In the genomic region with DNA sequence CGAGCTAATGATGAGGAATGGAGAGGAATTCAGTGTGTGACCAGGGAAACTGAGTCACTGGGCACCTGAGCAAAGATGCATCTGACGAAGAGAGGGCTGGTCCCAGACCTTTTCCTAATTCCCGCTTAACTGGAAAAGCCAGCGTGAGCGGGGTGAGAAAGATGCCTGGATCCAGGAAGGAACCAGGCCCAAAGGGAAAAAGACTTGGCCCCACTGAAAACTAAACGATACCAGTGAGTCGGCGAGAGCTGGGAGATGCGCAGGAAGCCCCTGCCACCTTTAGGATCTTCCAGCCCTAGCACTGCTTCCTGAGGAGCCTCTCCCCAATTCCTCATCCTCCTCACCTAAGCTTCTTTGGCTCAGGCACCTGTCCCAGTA, we compare ENCODE assay signal across 8 cellular contexts. TPM values are rescaled to one million over a fixed set of nuclear protein-coding genes. Genes with fewer than 3 reads are reported as not detected.
DNase-seq lines count a peak whose midpoint lies in the region; ATAC-seq, FAIRE-seq and TF ChIP-seq lines count a peak whose summit lies in the region.

No MANE protein-coding gene starts in this region.

- no peak for FAIRE-seq in D721Med (lab: Jason Lieb, UNC)

- H3K9ac ChIP-seq in HCT116 (ENCODE audit: low read length): peak overlapping the region; percentile 71
- H3K9ac ChIP-seq in skeletal muscle tissue (ENCODE audit: low read depth in 1 of 3, low read length in 3 of 3): peak overlapping the region in 2 of 3 donors; percentile 15 to 16

- H3K4me1 ChIP-seq in HCT116 (ENCODE audit: control insufficient read depth in 1 of 2, insufficient read depth in 2 of 2, low read length in 2 of 2) (peaks cover 0 to 18% of the 10 kb centered on the region in 2 experiments; a peak in 2 of 4 replicates), hepatocyte (ENCODE audit: insufficient read depth) (peaks cover 5% of the 10 kb centered on the region), skeletal muscle tissue (ENCODE audit: control insufficient read depth in 3 of 3, insufficient read depth in 3 of 3, low read length in 3 of 3) (peaks cover 0 to 11% (median 6%) of the 10 kb centered on the region in 3 donors)

- H3K79me2 ChIP-seq in HCT116 (ENCODE audit: insufficient read depth, low read length) (no peaks in the 10 kb centered on the region), hepatocyte (no peaks in the 10 kb centered on the region)

- DNase-seq in HCT116 (ENCODE audit: low read depth, low spot score): no peak
- DNase-seq in activated T-helper 1 cell treated with anti-CD3 and anti-CD28 coated beads, Interleukin-12 subunit alpha, Interleukin-12 subunit beta, Interleukin-2, Interleukin-4 antibody, amounts not matched to agents 30 ng/mL and 10 ng/mL and 1 ng/mL, durations not matched to agents 14 hours and 24 hours and 36 hours (ENCODE audit: low spot score): no peak
- DNase-seq in hepatocyte (ENCODE audit: low spot score): no peak
- DNase-seq in D721Med (ENCODE audit: insufficient read length, low spot score): no peak
- no peak for DNase-seq in head of caudate nucleus
- no peak for DNase-seq in stimulated activated CD4-positive, alpha-beta T cell treated with anti-CD3 and anti-CD28 coated beads, Interleukin-2, amount 100 ng/mL, for 24 hours
- DNase-seq in NCI-H2029 (lab: John Stamatoyannopoulos, UW): no peak

- intact Hi-C loops in HCT116 (cut with micrococcal nuclease) (no loop called here), head of caudate nucleus (cut with DNase I) (no loop called here)
- intact Hi-C loops in activated T-helper 1 cell treated with anti-CD3 and anti-CD28 coated beads, Interleukin-12 subunit alpha, Interleukin-12 subunit beta, Interleukin-2, Interleukin-4 antibody, amounts not matched to agents 30 ng/mL and 10 ng/mL and 1 ng/mL, durations not matched to agents 14 hours and 24 hours and 36 hours (cut with micrococcal nuclease): loop anchor here (1.0 kb wide), 8 partner anchors 9 to 318 kb away; a partner anchor contains a TSS

- H3K36me3 ChIP-seq in HCT116 (ENCODE audit: control insufficient read depth in 1 of 2, insufficient read depth in 2 of 2, low read length in 2 of 2): peaks cover under 1 to 2% of the 10 kb centered on the region in 2 experiments; a peak in 2 of 4 replicates
- no peaks in the 10 kb centered on the region for H3K36me3 ChIP-seq in hepatocyte (replicated peaks; ENCODE audit: insufficient read depth, low read depth)
- peaks cover 0 to 8% (median 3%) of the 10 kb centered on the region in 3 donors for H3K36me3 ChIP-seq in skeletal muscle tissue (ENCODE audit: control insufficient read depth in 3 of 3, insufficient read depth in 3 of 3, low read length in 3 of 3)

- POLR2A ChIA-PET in HCT116 (lab: Charles Lee): interaction anchor here (1.6 kb wide), 1 partner anchor 15 kb away, joined by 6 read pairs; a partner anchor contains a TSS

- H3K27me3 ChIP-seq in HCT116 (ENCODE audit: insufficient read depth, low read length) (no peaks in the 10 kb centered on the region), hepatocyte (no peaks in the 10 kb centered on the region), skeletal muscle tissue (ENCODE audit: control insufficient read depth in 3 of 3, insufficient read depth in 3 of 3, low read length in 3 of 3) (peaks cover 0 to 6% (median 4%) of the 10 kb centered on the region in 3 donors)

- H3K4me3 Mint-ChIP-seq in activated T-helper 1 cell treated with anti-CD3 and anti-CD28 coated beads, Interleukin-12 subunit alpha, Interleukin-12 subunit beta, Interleukin-2, Interleukin-4 antibody, amounts not matched to agents 30 ng/mL and 10 ng/mL and 1 ng/mL, durations not matched to agents 14 hours and 24 hours and 36 hours: peak overlapping the region; percentile 74

- TF ChIP-seq RAD21 in HCT116 (IDR thresholded peaks at IDR 0.05; ENCODE audit: low read depth): no peak

- CTCF ChIA-PET in HCT116 (lab: Charles Lee): interaction anchor here (1.2 to 1.7 kb wide), 3 partner anchors 13 to 317 kb away, joined by 3 to 5 read pairs (median 5); a partner anchor contains a TSS

- no peaks in the 10 kb centered on the region for H4K20me1 ChIP-seq in HCT116 (ENCODE audit: insufficient read depth)
- no peaks in the 10 kb centered on the region for H4K20me1 ChIP-seq in hepatocyte (ENCODE audit: insufficient read depth, poor library complexity, severe bottlenecking)

- no peaks in the 10 kb centered on the region for H3K27me3 Mint-ChIP-seq in activated T-helper 1 cell treated with anti-CD3 and anti-CD28 coated beads, Interleukin-12 subunit alpha, Interleukin-12 subunit beta, Interleukin-2, Interleukin-4 antibody, amounts not matched to agents 30 ng/mL and 10 ng/mL and 1 ng/mL, durations not matched to agents 14 hours and 24 hours and 36 hours (ENCODE audit: insufficient read depth)

- TF ChIP-seq CTCF in HCT116 (IDR thresholded peaks at IDR 0.05 in 2 of 3, conservative IDR thresholded peaks at IDR 0.05 in 1 of 3; ENCODE audit: borderline replicate concordance in 1 of 3, insufficient read depth in 1 of 3, low read depth in 2 of 3, low read length in 2 of 3) (no peak), hepatocyte (IDR thresholded peaks at IDR 0.05; ENCODE audit: poor library complexity) (no peak), D721Med (IDR thresholded peaks at IDR 0.05; ENCODE audit: insufficient read depth, missing control alignments) (no peak)

- TF ChIP-seq POLR2A in HCT116 (IDR thresholded peaks at IDR 0.05; ENCODE audit: borderline replicate concordance, extremely low read depth, insufficient read depth, insufficient read length): no peak

- peak overlapping the region; percentile 41 for H3K27ac Mint-ChIP-seq in activated T-helper 1 cell treated with anti-CD3 and anti-CD28 coated beads, Interleukin-12 subunit alpha, Interleukin-12 subunit beta, Interleukin-2, Interleukin-4 antibody, amounts not matched to agents 30 ng/mL and 10 ng/mL and 1 ng/mL, durations not matched to agents 14 hours and 24 hours and 36 hours

- H3K4me2 ChIP-seq in HCT116 (ENCODE audit: low read length) (peak overlapping the region; percentile 97), hepatocyte (peak overlapping the region; percentile 88)

- H3K9me3 Mint-ChIP-seq in activated T-helper 1 cell treated with anti-CD3 and anti-CD28 coated beads, Interleukin-12 subunit alpha, Interleukin-12 subunit beta, Interleukin-2, Interleukin-4 antibody, amounts not matched to agents 30 ng/mL and 10 ng/mL and 1 ng/mL, durations not matched to agents 14 hours and 24 hours and 36 hours: no peaks in the 10 kb centered on the region

- no peaks in the 10 kb centered on the region for H3K9me2 ChIP-seq in HCT116 (ENCODE audit: insufficient read depth)
- H3K9me2 ChIP-seq in hepatocyte (replicated peaks; ENCODE audit: insufficient read depth): no peaks in the 10 kb centered on the region

- H3K4me3 ChIP-seq in HCT116 (replicated peaks in 1 of 2; ENCODE audit: low read depth in 1 of 2, low read length in 2 of 2) (peak overlapping the region; percentile 77 to 78), hepatocyte (peak overlapping the region; percentile 70), skeletal muscle tissue (ENCODE audit: low read length in 3 of 3) (peak overlapping the region; percentile 56 to 67 (median 60))

- WGBS in hepatocyte (ENCODE audit: low lambda C conversion rate, missing lambda C conversion rate): 60% methylated on average over 9 of the region's 9 CpGs

- H3K36me3 Mint-ChIP-seq in activated T-helper 1 cell treated with anti-CD3 and anti-CD28 coated beads, Interleukin-12 subunit alpha, Interleukin-12 subunit beta, Interleukin-2, Interleukin-4 antibody, amounts not matched to agents 30 ng/mL and 10 ng/mL and 1 ng/mL, durations not matched to agents 14 hours and 24 hours and 36 hours (ENCODE audit: low read depth): peaks cover 12% of the 10 kb centered on the region

- BruUV-seq in HCT116 (replicated peaks; lab: Mats Ljungman, UMichigan): TSS peak; percentile 60

- H3K9me3 ChIP-seq in HCT116 (ENCODE audit: control insufficient read depth in 1 of 2, insufficient read depth in 1 of 2, low read depth in 1 of 2, low read length in 2 of 2) (no peaks in the 10 kb centered on the region), hepatocyte (ENCODE audit: low read depth) (no peaks in the 10 kb centered on the region), skeletal muscle tissue (ENCODE audit: control insufficient read depth in 3 of 3, low read length in 3 of 3) (no peaks in the 10 kb centered on the region)

- H3K27ac ChIP-seq in HCT116 (ENCODE audit: low read depth, low read length): no peak overlapping the region; the same call in 1 of the 2 replicates
- H3K27ac ChIP-seq in hepatocyte: no peak overlapping the region
- H3K27ac ChIP-seq in skeletal muscle tissue (ENCODE audit: low read depth, low read length): no peak overlapping the region

- ATAC-seq in HCT116: 0 out of 2 replicates have a peak, but pooled peaks have one; percentile 3

- H2AFZ ChIP-seq in HCT116 (ENCODE audit: low read depth, low read length, poor library complexity, severe bottlenecking) (no peak overlapping the region), hepatocyte (peak overlapping the region; percentile 87)

- RAD21 ChIA-PET in HCT116 (lab: Charles Lee; ENCODE audit: low non-redundant PET in 1 of 2, low total read pairs in 2 of 2, uncharacterized antibody in 2 of 2, unreplicated experiment in 2 of 2): no interaction called here

- peaks cover 37% of the 10 kb centered on the region for H3K4me1 Mint-ChIP-seq in activated T-helper 1 cell treated with anti-CD3 and anti-CD28 coated beads, Interleukin-12 subunit alpha, Interleukin-12 subunit beta, Interleukin-2, Interleukin-4 antibody, amounts not matched to agents 30 ng/mL and 10 ng/mL and 1 ng/mL, durations not matched to agents 14 hours and 24 hours and 36 hours (ENCODE audit: low read depth)

RNA-seq across cellular contexts. Expression of a gene that starts 0.5 kb away (rescaled TPM):
- total RNA-seq in HCT116 (2021; ENCODE audit: unreplicated experiment) (37.2 TPM), hepatocyte (14.1 and 18.0 TPM in 2 replicates), skeletal muscle tissue (5.2 TPM)
- polyA plus RNA-seq in HCT116 (2012): 29.5 and 30.8 TPM in 2 replicates
- 37.0 and 37.1 TPM in 2 replicates for total RNA-seq in activated T-helper 1 cell treated with anti-CD3 and anti-CD28 coated beads, Interleukin-12 subunit alpha, Interleukin-12 subunit beta, Interleukin-2, Interleukin-4 antibody, amounts not matched to agents 30 ng/mL and 10 ng/mL and 1 ng/mL, durations not matched to agents 14 hours and 24 hours and 36 hours
- polyA plus RNA-seq in hepatocyte: 25.9 and 27.4 TPM in 2 replicates

RNA-seq across cellular contexts. Expression of a gene that starts 14.9 kb away (rescaled TPM):
- total RNA-seq in HCT116 (2021; ENCODE audit: unreplicated experiment) (8.7 TPM), hepatocyte (7.6 and 16.9 TPM in 2 replicates), skeletal muscle tissue (under 0.01 TPM)
- polyA plus RNA-seq in HCT116 (2012): 5.1 and 5.4 TPM in 2 replicates
- total RNA-seq in activated T-helper 1 cell treated with anti-CD3 and anti-CD28 coated beads, Interleukin-12 subunit alpha, Interleukin-12 subunit beta, Interleukin-2, Interleukin-4 antibody, amounts not matched to agents 30 ng/mL and 10 ng/mL and 1 ng/mL, durations not matched to agents 14 hours and 24 hours and 36 hours: 19.3 and 19.5 TPM in 2 replicates
- 17.3 and 19.9 TPM in 2 replicates for polyA plus RNA-seq in hepatocyte

RNA-seq across cellular contexts. Expression of a gene that starts 15.1 kb away (rescaled TPM):
- total RNA-seq in HCT116 (2021; ENCODE audit: unreplicated experiment) (91.9 TPM), hepatocyte (50.1 and 53.5 TPM in 2 replicates), skeletal muscle tissue (40.7 TPM)
- polyA plus RNA-seq in HCT116 (2012): 91.2 and 93.8 TPM in 2 replicates
- total RNA-seq in activated T-helper 1 cell treated with anti-CD3 and anti-CD28 coated beads, Interleukin-12 subunit alpha, Interleukin-12 subunit beta, Interleukin-2, Interleukin-4 antibody, amounts not matched to agents 30 ng/mL and 10 ng/mL and 1 ng/mL, durations not matched to agents 14 hours and 24 hours and 36 hours: 83.1 and 87.2 TPM in 2 replicates
- polyA plus RNA-seq in hepatocyte: 74.0 and 81.9 TPM in 2 replicates

RNA-seq across cellular contexts. Expression of a gene that starts 30.3 kb away (rescaled TPM):
- total RNA-seq in HCT116 (2021; ENCODE audit: unreplicated experiment) (15.1 TPM), hepatocyte (4.9 and 5.1 TPM in 2 replicates), skeletal muscle tissue (5.2 TPM)
- polyA plus RNA-seq in HCT116 (2012): 10.4 and 10.6 TPM in 2 replicates
- 7.1 and 7.2 TPM in 2 replicates for total RNA-seq in activated T-helper 1 cell treated with anti-CD3 and anti-CD28 coated beads, Interleukin-12 subunit alpha, Interleukin-12 subunit beta, Interleukin-2, Interleukin-4 antibody, amounts not matched to agents 30 ng/mL and 10 ng/mL and 1 ng/mL, durations not matched to agents 14 hours and 24 hours and 36 hours
- 8.4 and 8.6 TPM in 2 replicates for polyA plus RNA-seq in hepatocyte

RNA-seq across cellular contexts. Expression of a gene that starts 32.9 kb away (rescaled TPM):
- total RNA-seq in HCT116 (2021; ENCODE audit: unreplicated experiment): 142 TPM
- polyA plus RNA-seq in HCT116 (2012): 98.0 and 103 TPM in 2 replicates
- total RNA-seq in activated T-helper 1 cell treated with anti-CD3 and anti-CD28 coated beads, Interleukin-12 subunit alpha, Interleukin-12 subunit beta, Interleukin-2, Interleukin-4 antibody, amounts not matched to agents 30 ng/mL and 10 ng/mL and 1 ng/mL, durations not matched to agents 14 hours and 24 hours and 36 hours: 221 and 234 TPM in 2 replicates
- 37.7 and 62.4 TPM in 2 replicates for total RNA-seq in hepatocyte
- polyA plus RNA-seq in hepatocyte: 56.6 and 59.0 TPM in 2 replicates
- total RNA-seq in skeletal muscle tissue: 16.7 TPM
